Comparison of ENCODE assay signal across 8 cellular contexts in the genomic region with DNA sequence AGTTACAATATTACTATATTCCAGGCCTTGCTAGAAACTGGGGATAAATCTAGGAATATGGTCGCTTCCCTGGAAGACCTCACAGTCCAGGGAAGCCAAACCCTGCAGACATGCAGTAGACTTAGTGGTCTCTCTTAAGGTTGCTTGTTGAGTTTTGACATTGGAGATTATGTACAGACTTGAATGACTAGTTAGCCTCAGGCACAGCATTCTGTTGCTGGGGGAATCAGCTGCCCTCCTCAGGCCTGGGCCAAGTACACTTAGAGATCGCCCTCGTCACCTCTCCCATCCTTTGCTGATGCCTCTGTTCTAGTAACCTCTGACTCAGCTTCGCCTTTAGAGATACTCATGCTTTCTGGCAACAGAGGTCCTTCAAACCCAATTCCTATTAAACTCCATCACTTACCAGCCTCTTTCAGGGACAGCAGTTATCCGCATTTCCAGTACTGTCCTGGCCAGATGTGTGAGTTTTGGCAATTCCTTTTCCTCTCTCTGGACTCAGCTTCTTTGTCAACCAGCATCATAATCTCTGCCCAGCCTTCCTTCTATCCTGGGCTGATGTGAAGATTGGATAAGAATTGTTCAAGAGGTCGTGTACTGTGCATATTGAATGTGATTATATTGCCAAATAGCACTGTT. TPM values are rescaled to one million over a fixed set of nuclear protein-coding genes. Genes with fewer than 3 reads are reported as not detected.
DNase-seq lines count a peak whose midpoint lies in the region; TF ChIP-seq lines count a peak whose summit lies in the region.

No MANE protein-coding gene starts in this region.

- H3K4me2 ChIP-seq in MM.1S (ENCODE audit: low read depth, low read length), result peak overlapping the region; percentile 67
- H3K4me2 ChIP-seq in neural progenitor cell, result peak overlapping the region; percentile 81

- H3K36me3 Mint-ChIP-seq in Caco-2 (ENCODE audit: insufficient read depth, unreplicated experiment) (peaks cover 20% of the 10 kb centered on the region), neural progenitor cell (peaks cover 3% of the 10 kb centered on the region)

- H4K20me1 ChIP-seq in MM.1S (ENCODE audit: insufficient read depth, low read length) (no peaks in the 10 kb centered on the region), neural progenitor cell (ENCODE audit: low read depth) (no peaks in the 10 kb centered on the region)

- peak overlapping the region; percentile 84; the same call in 1 of the 2 replicates for H3K27ac ChIP-seq in MM.1S (ENCODE audit: low read length)
- H3K27ac ChIP-seq in dorsolateral prefrontal cortex, result peak overlapping the region; percentile 94 to 100 (median 98)
- H3K27ac ChIP-seq in neural progenitor cell, result peak overlapping the region; percentile 92

- H3K9me3 ChIP-seq in Caco-2 (no peaks in the 10 kb centered on the region), MM.1S (replicated peaks; ENCODE audit: insufficient read depth, low read length) (no peaks in the 10 kb centered on the region), neural progenitor cell (ENCODE audit: low read depth) (no peaks in the 10 kb centered on the region)

- peak overlapping the region; percentile 45 for H2AFZ ChIP-seq in MM.1S (ENCODE audit: low read length)
- H2AFZ ChIP-seq in neural progenitor cell (replicated peaks), result peak overlapping the region; percentile 23

- peaks cover 8% of the 10 kb centered on the region; the same call in 1 of the 2 replicates for H3F3A ChIP-seq in MM.1S (ENCODE audit: insufficient read depth, low read length)
- peaks cover 21% of the 10 kb centered on the region for H3F3A ChIP-seq in neural progenitor cell (ENCODE audit: low read depth)

- peak overlapping the region; percentile 100 for H3K27ac Mint-ChIP-seq in Caco-2 (ENCODE audit: unreplicated experiment)
- H3K27ac Mint-ChIP-seq in neural progenitor cell, result peak overlapping the region; percentile 100

- H3K27me3 Mint-ChIP-seq in Caco-2 (ENCODE audit: insufficient read depth, unreplicated experiment), result no peaks in the 10 kb centered on the region
- peaks cover 5% of the 10 kb centered on the region for H3K27me3 Mint-ChIP-seq in neural progenitor cell (ENCODE audit: insufficient read depth, low read depth)

- H3K27me3 ChIP-seq in Caco-2 (replicated peaks; ENCODE audit: control insufficient read depth, insufficient read depth, low read length), result no peaks in the 10 kb centered on the region
- no peaks in the 10 kb centered on the region for H3K27me3 ChIP-seq in MM.1S (replicated peaks; ENCODE audit: insufficient read depth, low read length)
- H3K27me3 ChIP-seq in dorsolateral prefrontal cortex, result no peaks in the 10 kb centered on the region
- H3K27me3 ChIP-seq in neural progenitor cell, result peaks cover 40% of the 10 kb centered on the region

- peaks cover 9% of the 10 kb centered on the region for H3K4me1 ChIP-seq in Caco-2
- peaks cover 13% of the 10 kb centered on the region for H3K4me1 ChIP-seq in MM.1S (ENCODE audit: low read length)
- peaks cover 6% of the 10 kb centered on the region for H3K4me1 ChIP-seq in neural progenitor cell

- H3K4me1 Mint-ChIP-seq in Caco-2 (ENCODE audit: low read depth, unreplicated experiment) (no peaks in the 10 kb centered on the region), neural progenitor cell (peaks cover 20% of the 10 kb centered on the region)

- peak overlapping the region; percentile 93 for H3K9ac ChIP-seq in MM.1S (ENCODE audit: low read length)
- H3K9ac ChIP-seq in neural progenitor cell, result no peak overlapping the region

- peak overlapping the region; percentile 49 for H3K4me3 ChIP-seq in Caco-2 (ENCODE audit: low read depth, low read length)
- peak overlapping the region; percentile 65 for H3K4me3 ChIP-seq in MM.1S (ENCODE audit: low read length)
- H3K4me3 ChIP-seq in dorsolateral prefrontal cortex, result peak overlapping the region; percentile 62 to 100 (median 78)
- H3K4me3 ChIP-seq in neural progenitor cell, result peak overlapping the region; percentile 69

- H3K9me2 ChIP-seq in MM.1S (replicated peaks; ENCODE audit: insufficient read depth, low read length), result no peaks in the 10 kb centered on the region

- H3K4me3 Mint-ChIP-seq in Caco-2 (ENCODE audit: unreplicated experiment), result peak overlapping the region; percentile 94
- peak overlapping the region; percentile 96 for H3K4me3 Mint-ChIP-seq in neural progenitor cell

- CTCF ChIA-PET in Caco-2 (lab: Charles Lee), result interaction anchor here (1.1 to 1.9 kb wide), 3 partner anchors 22 to 110 kb away, joined by 4 to 13 read pairs (median 9); no protein-coding TSS in a partner anchor

- H3K36me3 ChIP-seq in Caco-2 (ENCODE audit: control insufficient read depth, insufficient read depth, low read length), result peaks cover 6% of the 10 kb centered on the region
- no peaks in the 10 kb centered on the region for H3K36me3 ChIP-seq in MM.1S (replicated peaks; ENCODE audit: insufficient read depth, low read length)
- H3K36me3 ChIP-seq in neural progenitor cell, result no peaks in the 10 kb centered on the region

- TSS peak; percentile 100 for BruUV-seq in Caco-2 (replicated peaks; lab: Mats Ljungman, UMichigan)

- no peaks in the 10 kb centered on the region for H3K9me3 Mint-ChIP-seq in Caco-2 (ENCODE audit: unreplicated experiment)
- H3K9me3 Mint-ChIP-seq in neural progenitor cell, result no peaks in the 10 kb centered on the region

- intact Hi-C loops in Caco-2 (cut with micrococcal nuclease; ENCODE audit: unreplicated experiment) (loop anchor here (2.0 kb wide), 1 partner anchor 32 kb away; no protein-coding TSS in a partner anchor), dorsolateral prefrontal cortex (cut with DNase I) (loop anchor here in 1 of 2 donors (2.0 to 5.0 kb wide), 3 partner anchors 72 to 319 kb away; a partner anchor contains a TSS)

- H3K79me2 ChIP-seq in MM.1S (ENCODE audit: low read length) (peaks cover 8% of the 10 kb centered on the region; the same call in 1 of the 2 replicates), neural progenitor cell (ENCODE audit: low read depth) (no peaks in the 10 kb centered on the region)

- TF ChIP-seq CTCF in Caco-2 (IDR thresholded peaks at IDR 0.05; ENCODE audit: insufficient read depth in 1 of 2, low read depth in 1 of 2, low read length in 1 of 2, severe bottlenecking in 1 of 2, unreplicated experiment in 1 of 2) (no peak), MM.1S (IDR thresholded peaks at IDR 0.05; ENCODE audit: low read length) (no peak), dorsolateral prefrontal cortex (IDR thresholded peaks at IDR 0.05 in 54 of 56, conservative IDR thresholded peaks at IDR 0.05 in 2 of 56; ENCODE audit: low read depth in 1 of 56, partially characterized antibody in 56 of 56) (no peak), neural progenitor cell (IDR thresholded peaks at IDR 0.05) (no peak)

- POLR2A ChIA-PET in Caco-2 (lab: Charles Lee), result interaction anchor here (1.1 to 1.8 kb wide), 11 partner anchors 9 to 660 kb away, joined by 3 to 15 read pairs (median 5); a partner anchor contains a TSS

- DNase-seq in Caco-2, result peak in 1 of 2 experiments; percentile 35
- no peak for DNase-seq in MM.1S
- no peak for DNase-seq in dorsolateral prefrontal cortex
- no peak for DNase-seq in neural progenitor cell (ENCODE audit: low spot score)
- no peak for DNase-seq in GDM1 (lab: John Stamatoyannopoulos, UW)
- DNase-seq in MV-4-11 (lab: John Stamatoyannopoulos, UW), result no peak
- no peak for DNase-seq in middle frontal gyrus (ENCODE audit: extremely low spot score, low spot score)
- no peak for DNase-seq in NOMO-1 treated with DMSO at 0.1 percent for 48 hours (lab: John Stamatoyannopoulos, UW; ENCODE audit: unreplicated experiment)

RNA-seq across cellular contexts. Expression of a gene that starts 0.8 kb away (rescaled TPM):
- total RNA-seq in Caco-2 (2022) (98.6 and 105 TPM in 2 replicates), dorsolateral prefrontal cortex (10 to 100 TPM; 28.2 to 59.0 (median 40.8) TPM), neural progenitor cell (ENCODE audit: low replicate concordance) (44.7 and 45.6 TPM in 2 replicates)

RNA-seq across cellular contexts. Expression of a gene that starts 7.6 kb away (rescaled TPM):
- not detected in 2 replicates for total RNA-seq in Caco-2 (2022)
- 1 to 10 TPM in 1 of 120 experiments, under 1 TPM in 8, not detected in 111; 0.49 to 1.0 (median 0.64) TPM for total RNA-seq in dorsolateral prefrontal cortex
- not detected in 2 replicates for total RNA-seq in neural progenitor cell (ENCODE audit: low replicate concordance)

RNA-seq across cellular contexts. Expression of a gene that starts 10.2 kb away (rescaled TPM):
- total RNA-seq in Caco-2 (2022), result 158 and 170 TPM in 2 replicates
- total RNA-seq in dorsolateral prefrontal cortex, result 100 to 1,000 TPM in 2 of 120 experiments, 10 to 100 TPM in 118; 54.1 to 105 (median 74.6) TPM
- total RNA-seq in neural progenitor cell (ENCODE audit: low replicate concordance), result 41.6 and 73.2 TPM in 2 replicates

RNA-seq across cellular contexts. Expression of a gene that starts 22.2 kb away (rescaled TPM):
- total RNA-seq in Caco-2 (2022), result not detected in 2 replicates
- total RNA-seq in dorsolateral prefrontal cortex, result 1 to 10 TPM in 6 of 120 experiments, under 1 TPM in 5, not detected in 109; 0.68 to 3.2 (median 1.4) TPM
- not detected in 2 replicates for total RNA-seq in neural progenitor cell (ENCODE audit: low replicate concordance)

RNA-seq across cellular contexts. Expression of a gene that starts 32.6 kb away (rescaled TPM):
- total RNA-seq in Caco-2 (2022) (13.7 and 13.8 TPM in 2 replicates), dorsolateral prefrontal cortex (10 to 100 TPM in 113 of 120 experiments, 1 to 10 TPM in 7; 7.7 to 39.9 (median 17.7) TPM), neural progenitor cell (ENCODE audit: low replicate concordance) (10.5 and 15.0 TPM in 2 replicates)
